1 cellular context compared by ENCODE assay signal in the genomic region with DNA sequence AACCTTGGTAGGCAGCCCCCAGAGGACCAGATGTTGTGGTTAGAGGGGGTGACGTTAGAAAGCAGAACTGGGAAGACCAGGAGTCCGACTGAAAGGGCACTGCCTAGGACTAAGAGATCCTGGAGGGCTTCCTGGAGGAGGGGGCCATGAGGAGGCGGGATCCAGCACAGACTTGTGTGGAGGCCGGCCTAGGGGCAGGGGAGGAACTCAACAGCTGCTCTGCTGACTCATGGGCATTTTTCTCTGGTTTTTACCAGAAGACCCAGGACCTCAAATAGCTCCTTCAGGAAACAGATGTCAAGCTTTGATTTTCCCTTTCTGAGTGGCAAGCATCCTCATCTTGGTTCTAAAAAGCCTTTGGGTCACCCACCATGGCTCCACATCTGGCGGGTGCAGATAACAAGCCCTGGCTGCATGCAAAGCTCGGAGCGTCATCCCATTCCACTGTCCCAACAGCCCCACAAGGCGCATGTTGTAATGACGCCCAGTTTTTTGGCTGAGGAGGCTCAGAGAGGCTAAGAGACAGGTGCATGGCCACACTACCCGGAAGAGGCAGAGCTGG.
TF ChIP-seq lines count a peak whose summit lies in the region.

No MANE protein-coding gene starts in this region.

TF ChIP-seq in K562, 482 proteins besides CTCF, POLR2A, EP300 and RAD21 (continued from another document and continues in another):
- TF ChIP-seq ZBTB40 (IDR thresholded peaks at IDR 0.05) (no peak), ZBTB40 (CRISPR knock-in tag; IDR thresholded peaks at IDR 0.05) (no peak), ZMIZ1 (IDR thresholded peaks at IDR 0.05; ENCODE audit: low read depth in 2 of 2, low read length in 2 of 2) (peak in 1 of 2 experiments; percentile 81; a peak in 2 of 4 replicates), NEUROD1 (IDR thresholded peaks at IDR 0.05; ENCODE audit: borderline replicate concordance, low read depth, low read length, partially characterized antibody) (peak; percentile 61), HCFC1 (IDR thresholded peaks at IDR 0.05; ENCODE audit: low read depth, low read length) (no peak), CBX2 (IDR thresholded peaks at IDR 0.05; ENCODE audit: insufficient read depth, low read length, poor library complexity, severe bottlenecking) (no peak), DMBX1 (CRISPR knock-in tag; IDR thresholded peaks at IDR 0.05; ENCODE audit: borderline replicate concordance) (peak; percentile 73), BRD4 (IDR thresholded peaks at IDR 0.05) (no peak), ZBED1 (IDR thresholded peaks at IDR 0.05) (no peak), ZNF174 (CRISPR knock-in tag; IDR thresholded peaks at IDR 0.05) (no peak), MAFG (tag; conservative IDR thresholded peaks at IDR 0.05) (peak; percentile 69), EZH2 (IDR thresholded peaks at IDR 0.05; ENCODE audit: borderline replicate concordance, low read depth, low read length) (no peak), TAL1 (IDR thresholded peaks at IDR 0.05) (peak; percentile 93), COPS2 (conservative IDR thresholded peaks at IDR 0.05) (no peak), ZZZ3 (IDR thresholded peaks at IDR 0.05) (no peak), TCF15 (CRISPR knock-in tag; IDR thresholded peaks at IDR 0.05) (no peak), TARDBP (IDR thresholded peaks at IDR 0.05) (no peak), ZNF277 (CRISPR knock-in tag; IDR thresholded peaks at IDR 0.05; ENCODE audit: borderline replicate concordance) (no peak), NFE2L1 (tag; IDR thresholded peaks at IDR 0.05; ENCODE audit: borderline replicate concordance, low read depth) (no peak), ESRRB (CRISPR knock-in tag; IDR thresholded peaks at IDR 0.05; ENCODE audit: borderline replicate concordance) (no peak), KAT8 (IDR thresholded peaks at IDR 0.05; ENCODE audit: low read depth) (no peak), SMC3 (conservative IDR thresholded peaks at IDR 0.05; ENCODE audit: insufficient read depth, low read depth, low read length) (no peak), CXXC5 (CRISPR knock-in tag; IDR thresholded peaks at IDR 0.05) (0 out of 2 replicates have a peak, but pooled peaks have one; percentile 21), NFYB (IDR thresholded peaks at IDR 0.05; ENCODE audit: extremely low read depth, insufficient read length) (no peak), JUNB (CRISPR knock-in tag; conservative IDR thresholded peaks at IDR 0.05) (no peak), ZNF224 (CRISPR knock-in tag; IDR thresholded peaks at IDR 0.05) (no peak), ARID3B (CRISPR knock-in tag; IDR thresholded peaks at IDR 0.05; ENCODE audit: borderline replicate concordance) (no peak), KDM1A (IDR thresholded peaks at IDR 0.05) (peak; percentile 96 to 97)
- TF ChIP-seq, protein P1, sequence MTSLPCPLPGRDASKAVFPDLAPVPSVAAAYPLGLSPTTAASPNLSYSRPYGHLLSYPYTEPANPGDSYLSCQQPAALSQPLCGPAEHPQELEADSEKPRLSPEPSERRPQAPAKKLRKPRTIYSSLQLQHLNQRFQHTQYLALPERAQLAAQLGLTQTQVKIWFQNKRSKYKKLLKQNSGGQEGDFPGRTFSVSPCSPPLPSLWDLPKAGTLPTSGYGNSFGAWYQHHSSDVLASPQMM (CRISPR knock-in tag; IDR thresholded peaks at IDR 0.05), result no peak
- TF ChIP-seq, protein P2, sequence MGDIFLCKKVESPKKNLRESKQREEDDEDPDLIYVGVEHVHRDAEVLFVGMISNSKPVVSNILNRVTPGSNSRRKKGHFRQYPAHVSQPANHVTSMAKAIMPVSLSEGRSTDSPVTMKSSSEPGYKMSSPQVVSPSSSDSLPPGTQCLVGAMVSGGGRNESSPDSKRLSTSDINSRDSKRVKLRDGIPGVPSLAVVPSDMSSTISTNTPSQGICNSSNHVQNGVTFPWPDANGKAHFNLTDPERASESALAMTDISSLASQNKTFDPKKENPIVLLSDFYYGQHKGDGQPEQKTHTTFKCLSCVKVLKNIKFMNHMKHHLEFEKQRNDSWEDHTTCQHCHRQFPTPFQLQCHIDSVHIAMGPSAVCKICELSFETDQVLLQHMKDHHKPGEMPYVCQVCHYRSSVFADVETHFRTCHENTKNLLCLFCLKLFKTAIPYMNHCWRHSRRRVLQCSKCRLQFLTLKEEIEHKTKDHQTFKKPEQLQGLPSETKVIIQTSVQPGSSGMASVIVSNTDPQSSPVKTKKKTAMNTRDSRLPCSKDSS (IDR thresholded peaks at IDR 0.05; ENCODE audit: low read depth, partially characterized antibody), result no peak
- TF ChIP-seq, protein P3, sequence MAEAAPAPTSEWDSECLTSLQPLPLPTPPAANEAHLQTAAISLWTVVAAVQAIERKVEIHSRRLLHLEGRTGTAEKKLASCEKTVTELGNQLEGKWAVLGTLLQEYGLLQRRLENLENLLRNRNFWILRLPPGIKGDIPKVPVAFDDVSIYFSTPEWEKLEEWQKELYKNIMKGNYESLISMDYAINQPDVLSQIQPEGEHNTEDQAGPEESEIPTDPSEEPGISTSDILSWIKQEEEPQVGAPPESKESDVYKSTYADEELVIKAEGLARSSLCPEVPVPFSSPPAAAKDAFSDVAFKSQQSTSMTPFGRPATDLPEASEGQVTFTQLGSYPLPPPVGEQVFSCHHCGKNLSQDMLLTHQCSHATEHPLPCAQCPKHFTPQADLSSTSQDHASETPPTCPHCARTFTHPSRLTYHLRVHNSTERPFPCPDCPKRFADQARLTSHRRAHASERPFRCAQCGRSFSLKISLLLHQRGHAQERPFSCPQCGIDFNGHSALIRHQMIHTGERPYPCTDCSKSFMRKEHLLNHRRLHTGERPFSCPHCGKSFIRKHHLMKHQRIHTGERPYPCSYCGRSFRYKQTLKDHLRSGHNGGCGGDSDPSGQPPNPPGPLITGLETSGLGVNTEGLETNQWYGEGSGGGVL (CRISPR knock-in tag; IDR thresholded peaks at IDR 0.05), result no peak
- TF ChIP-seq, protein P4, sequence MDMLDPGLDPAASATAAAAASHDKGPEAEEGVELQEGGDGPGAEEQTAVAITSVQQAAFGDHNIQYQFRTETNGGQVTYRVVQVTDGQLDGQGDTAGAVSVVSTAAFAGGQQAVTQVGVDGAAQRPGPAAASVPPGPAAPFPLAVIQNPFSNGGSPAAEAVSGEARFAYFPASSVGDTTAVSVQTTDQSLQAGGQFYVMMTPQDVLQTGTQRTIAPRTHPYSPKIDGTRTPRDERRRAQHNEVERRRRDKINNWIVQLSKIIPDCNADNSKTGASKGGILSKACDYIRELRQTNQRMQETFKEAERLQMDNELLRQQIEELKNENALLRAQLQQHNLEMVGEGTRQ (CRISPR knock-in tag; IDR thresholded peaks at IDR 0.05), result no peak
- TF ChIP-seq, protein P5, sequence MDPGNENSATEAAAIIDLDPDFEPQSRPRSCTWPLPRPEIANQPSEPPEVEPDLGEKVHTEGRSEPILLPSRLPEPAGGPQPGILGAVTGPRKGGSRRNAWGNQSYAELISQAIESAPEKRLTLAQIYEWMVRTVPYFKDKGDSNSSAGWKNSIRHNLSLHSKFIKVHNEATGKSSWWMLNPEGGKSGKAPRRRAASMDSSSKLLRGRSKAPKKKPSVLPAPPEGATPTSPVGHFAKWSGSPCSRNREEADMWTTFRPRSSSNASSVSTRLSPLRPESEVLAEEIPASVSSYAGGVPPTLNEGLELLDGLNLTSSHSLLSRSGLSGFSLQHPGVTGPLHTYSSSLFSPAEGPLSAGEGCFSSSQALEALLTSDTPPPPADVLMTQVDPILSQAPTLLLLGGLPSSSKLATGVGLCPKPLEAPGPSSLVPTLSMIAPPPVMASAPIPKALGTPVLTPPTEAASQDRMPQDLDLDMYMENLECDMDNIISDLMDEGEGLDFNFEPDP (CRISPR knock-in tag; IDR thresholded peaks at IDR 0.05), result no peak
